9 cellular contexts compared by ENCODE assay signal in genomic region chr7:55552320-55553086, GRCh38. TPM values are rescaled to one million over a fixed set of nuclear protein-coding genes. Genes with fewer than 3 reads are reported as not detected.
DNase-seq lines count a peak whose midpoint lies in the region; ATAC-seq and TF ChIP-seq lines count a peak whose summit lies in the region.
"Had no signal": no experiment of that assay in that cellular context is flagged by ENCODE, and none has a peak within 500 bp of the region (broad histone marks: within the 10 kb centered on the region; RNA-seq: fewer than 3 reads in every experiment).

No MANE protein-coding gene starts in this region.

- H3K36me3 ChIP-seq in brain microvascular endothelial cell (replicated peaks) = no peaks in the 10 kb centered on the region
- no peaks in the 10 kb centered on the region for H3K36me3 ChIP-seq in kidney epithelial cell (ENCODE audit: control insufficient read depth, insufficient read depth, low read length)

- peak overlapping the region; percentile 76 to 93 (median 92) for H3K27ac Mint-ChIP-seq in IgD-negative memory B cell
- peak overlapping the region; percentile 20 for H3K27ac Mint-ChIP-seq in stimulated activated naive B cell treated with anti-CD40 and anti-IgM and Interleukin-4, amounts not matched to agents 10 μg/mL and 1 μg/mL and 100 μg/mL, for 72 hours
- no peak overlapping the region for H3K27ac Mint-ChIP-seq in activated CD8-positive, alpha-beta T cell treated with anti-CD3 and anti-CD28 coated beads, Interleukin-2, amount 10 ng/mL, durations not matched to agents 7 days and 5 days

- ATAC-seq in stimulated activated naive B cell treated with anti-CD40 and anti-IgM and Interleukin-4, amounts not matched to agents 10 μg/mL and 1 μg/mL and 100 μg/mL, for 72 hours (replicated peaks) = no peak
- ATAC-seq in activated CD8-positive, alpha-beta T cell treated with anti-CD3 and anti-CD28 coated beads, Interleukin-2, amount 10 ng/mL, durations not matched to agents 7 days and 5 days = no peak
- no peak for ATAC-seq in stimulated activated naive CD8-positive, alpha-beta T cell treated with anti-CD3 and anti-CD28 coated beads, Interleukin-15, Interleukin-2, amounts not matched to agents 100 U/mL and 50 U/mL, for 24 hours

- POLR2A ChIA-PET in activated CD8-positive, alpha-beta T cell treated with anti-CD3 and anti-CD28 coated beads, Interleukin-2, amount 10 ng/mL, durations not matched to agents 7 days and 5 days (lab: Charles Lee) = no interaction called here

- H3K4me3 ChIP-seq in brain microvascular endothelial cell (ENCODE audit: low read depth, low read length) (peak overlapping the region; percentile 24), kidney epithelial cell (ENCODE audit: low read depth, low read length) (no peak overlapping the region)

- H3K9me3 Mint-ChIP-seq in IgD-negative memory B cell = no peaks in the 10 kb centered on the region
- H3K9me3 Mint-ChIP-seq in stimulated activated naive B cell treated with anti-CD40 and anti-IgM and Interleukin-4, amounts not matched to agents 10 μg/mL and 1 μg/mL and 100 μg/mL, for 72 hours = no peaks in the 10 kb centered on the region
- no peaks in the 10 kb centered on the region for H3K9me3 Mint-ChIP-seq in activated CD8-positive, alpha-beta T cell treated with anti-CD3 and anti-CD28 coated beads, Interleukin-2, amount 10 ng/mL, durations not matched to agents 7 days and 5 days (ENCODE audit: insufficient read depth)

- no peaks in the 10 kb centered on the region for H3K27me3 ChIP-seq in brain microvascular endothelial cell (replicated peaks)
- H3K27me3 ChIP-seq in kidney epithelial cell (ENCODE audit: control insufficient read depth, insufficient read depth, low read length) = no peaks in the 10 kb centered on the region

- H3K4me1 Mint-ChIP-seq in IgD-negative memory B cell = peaks cover 84 to 97% (median 90%) of the 10 kb centered on the region in 3 donors
- H3K4me1 Mint-ChIP-seq in stimulated activated naive B cell treated with anti-CD40 and anti-IgM and Interleukin-4, amounts not matched to agents 10 μg/mL and 1 μg/mL and 100 μg/mL, for 72 hours = peaks cover 75 to 96% of the 10 kb centered on the region in 2 donors
- H3K4me1 Mint-ChIP-seq in activated CD8-positive, alpha-beta T cell treated with anti-CD3 and anti-CD28 coated beads, Interleukin-2, amount 10 ng/mL, durations not matched to agents 7 days and 5 days (ENCODE audit: low read depth) = peaks cover 43% of the 10 kb centered on the region

- CTCF ChIA-PET in activated CD8-positive, alpha-beta T cell treated with anti-CD3 and anti-CD28 coated beads, Interleukin-2, amount 10 ng/mL, durations not matched to agents 7 days and 5 days (lab: Charles Lee) = interaction anchor here (3.2 kb wide), 1 partner anchor 13 kb away, joined by 15 read pairs; no protein-coding TSS in a partner anchor

- H3K27ac ChIP-seq in brain microvascular endothelial cell = peak overlapping the region; percentile 86

- H3K36me3 Mint-ChIP-seq in IgD-negative memory B cell = peaks cover 10% of the 10 kb centered on the region
- peaks cover 58 to 78% of the 10 kb centered on the region in 2 donors for H3K36me3 Mint-ChIP-seq in stimulated activated naive B cell treated with anti-CD40 and anti-IgM and Interleukin-4, amounts not matched to agents 10 μg/mL and 1 μg/mL and 100 μg/mL, for 72 hours
- H3K36me3 Mint-ChIP-seq in activated CD8-positive, alpha-beta T cell treated with anti-CD3 and anti-CD28 coated beads, Interleukin-2, amount 10 ng/mL, durations not matched to agents 7 days and 5 days (ENCODE audit: low read depth) = peaks cover 20% of the 10 kb centered on the region

- H3K4me3 Mint-ChIP-seq in IgD-negative memory B cell = peak overlapping the region; percentile 30 to 86 (median 76)
- peak overlapping the region in 1 of 2 donors; percentile 2 for H3K4me3 Mint-ChIP-seq in stimulated activated naive B cell treated with anti-CD40 and anti-IgM and Interleukin-4, amounts not matched to agents 10 μg/mL and 1 μg/mL and 100 μg/mL, for 72 hours
- no peak overlapping the region for H3K4me3 Mint-ChIP-seq in activated CD8-positive, alpha-beta T cell treated with anti-CD3 and anti-CD28 coated beads, Interleukin-2, amount 10 ng/mL, durations not matched to agents 7 days and 5 days

- in situ Hi-C loops in brain microvascular endothelial cell (cut with HindIII; ENCODE audit: low pct_ligation_motif_present, low sequenced_read_pairs) = no loop called here

- DNase-seq in brain microvascular endothelial cell (peak; percentile 96), kidney epithelial cell (ENCODE audit: low read depth) (peak; percentile 65), NCI-H1105 treated with DMSO at 0.1 percent for 48 hours (lab: John Stamatoyannopoulos, UW) (no peak)
- no peak for DNase-seq in stimulated activated naive B cell treated with anti-CD40 and anti-IgM and Interleukin-4, amounts not matched to agents 10 μg/mL and 1 μg/mL and 100 μg/mL, for 72 hours
- no peak for DNase-seq in activated CD8-positive, alpha-beta T cell treated with anti-CD3 and anti-CD28 coated beads, Interleukin-2, amount 10 ng/mL, durations not matched to agents 7 days and 5 days
- no peak for DNase-seq in activated CD4-positive, CD25-positive, alpha-beta regulatory T cell treated with anti-CD3 and anti-CD28 coated beads, Interleukin-2, amount 50 U/mL, for 72 hours
- DNase-seq in stimulated activated naive CD8-positive, alpha-beta T cell treated with anti-CD3 and anti-CD28 coated beads, Interleukin-15, Interleukin-2, amounts not matched to agents 100 U/mL and 50 U/mL, for 24 hours = no peak
- DNase-seq: H7 had no signal

- TF ChIP-seq CTCF in brain microvascular endothelial cell (IDR thresholded peaks at IDR 0.05; ENCODE audit: low read depth, low read length, missing control alignments) (no peak), kidney epithelial cell (IDR thresholded peaks at IDR 0.05; ENCODE audit: insufficient read depth, low read length, poor library complexity, severe bottlenecking) (no peak)

- H3K27me3 Mint-ChIP-seq in IgD-negative memory B cell = no peaks in the 10 kb centered on the region
- H3K27me3 Mint-ChIP-seq in stimulated activated naive B cell treated with anti-CD40 and anti-IgM and Interleukin-4, amounts not matched to agents 10 μg/mL and 1 μg/mL and 100 μg/mL, for 72 hours = no peaks in the 10 kb centered on the region
- no peaks in the 10 kb centered on the region for H3K27me3 Mint-ChIP-seq in activated CD8-positive, alpha-beta T cell treated with anti-CD3 and anti-CD28 coated beads, Interleukin-2, amount 10 ng/mL, durations not matched to agents 7 days and 5 days (ENCODE audit: low read depth)

RNA-seq across cellular contexts. Expression of gene VOPP1, which starts 19.8 kb away (rescaled TPM):
- polyA plus RNA-seq in IgD-negative memory B cell = 70.2 TPM
- total RNA-seq in kidney epithelial cell = 115 and 118 TPM in 2 replicates
- 10 to 100 TPM; 44.5 to 45.3 TPM for total RNA-seq in activated CD8-positive, alpha-beta T cell treated with anti-CD3 and anti-CD28 coated beads, Interleukin-2, amount 10 ng/mL, durations not matched to agents 7 days and 5 days

Comparison
In these comparisons a context has a peak if more than half of its experiments do, and no peak if none do; other contexts are left out.
1. DNase-seq: peak in brain microvascular endothelial cell (single experiment) and kidney epithelial cell (single experiment); none in stimulated activated naive B cell treated with anti-CD40 and anti-IgM and Interleukin-4, amounts not matched to agents 10 μg/mL and 1 μg/mL and 100 μg/mL, for 72 hours (single experiment), NCI-H1105 treated with DMSO at 0.1 percent for 48 hours (single experiment), activated CD8-positive, alpha-beta T cell treated with anti-CD3 and anti-CD28 coated beads, Interleukin-2, amount 10 ng/mL, durations not matched to agents 7 days and 5 days (single experiment), activated CD4-positive, CD25-positive, alpha-beta regulatory T cell treated with anti-CD3 and anti-CD28 coated beads, Interleukin-2, amount 50 U/mL, for 72 hours (single experiment) and stimulated activated naive CD8-positive, alpha-beta T cell treated with anti-CD3 and anti-CD28 coated beads, Interleukin-15, Interleukin-2, amounts not matched to agents 100 U/mL and 50 U/mL, for 24 hours (single experiment).